In genomic region chr18:76827205-76827885, GRCh38 we compare ENCODE assay signal across 1 cellular context.
TF ChIP-seq lines count a peak whose summit lies in the region.

No MANE protein-coding gene starts in this region.

TF ChIP-seq in WTC11, 78 proteins besides CTCF, POLR2A, EP300 and RAD21 (continued from another document):
- no peak for TF ChIP-seq FOXP4 (CRISPR knock-in tag; IDR thresholded peaks at IDR 0.05)
